7 cellular contexts compared by ENCODE assay signal in the genomic region with DNA sequence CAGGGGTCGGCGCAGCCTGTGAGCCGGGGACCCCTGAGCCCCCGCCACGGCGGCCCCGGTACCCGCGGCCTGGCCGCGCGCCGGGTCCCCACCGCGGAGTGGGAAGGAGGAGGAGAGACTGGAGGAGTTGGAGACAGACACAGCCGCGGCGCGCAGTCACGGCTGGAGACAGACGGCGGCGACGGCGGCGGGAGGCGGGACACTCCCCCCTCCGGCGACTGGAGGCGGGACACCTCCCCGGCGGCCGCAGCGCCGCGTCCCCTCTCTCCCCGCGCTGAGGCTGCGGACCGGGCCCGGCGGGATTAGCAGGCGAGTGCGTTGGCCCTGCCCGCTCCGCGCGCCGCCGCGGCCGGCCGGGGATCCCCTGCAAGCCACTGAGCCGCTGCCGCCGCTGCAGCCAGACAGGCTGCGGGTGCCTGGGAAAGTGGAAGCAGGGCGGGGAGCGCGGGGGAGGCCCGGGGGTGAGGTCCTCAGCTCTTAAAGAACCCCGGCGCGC. TPM values are rescaled to one million over a fixed set of nuclear protein-coding genes. Genes with fewer than 3 reads are reported as not detected.
A peak's percentile ranks its signal among the peaks of the same experiment; 100 is the strongest.
DNase-seq lines count a peak whose midpoint lies in the region; ATAC-seq, FAIRE-seq and TF ChIP-seq lines count a peak whose summit lies in the region.

No MANE protein-coding gene starts in this region.

- DNase-seq in GM12891 (ENCODE audit: insufficient read length, low spot score) (peak; percentile 51), AML-193 (lab: John Stamatoyannopoulos, UW) (no peak)
- peak; percentile 68 for DNase-seq in central memory CD4-positive, alpha-beta T cell
- peak; percentile 36 for DNase-seq in stimulated activated CD4-positive, alpha-beta T cell treated with anti-CD3 and anti-CD28 coated beads, Interleukin-2, amount 100 ng/mL, for 4 hours (ENCODE audit: low read depth)

- TF ChIP-seq POLR2A in GM12891 (IDR thresholded peaks at IDR 0.05; ENCODE audit: low read depth, low read length) = no peak

- no peaks in the 10 kb centered on the region for H3K27me3 ChIP-seq in layer of hippocampus (ENCODE audit: control insufficient read depth, insufficient read depth, low read length)

- H3K27ac ChIP-seq in VCaP = peak overlapping the region; percentile 55; the same call in 1 of the 2 replicates
- H3K27ac ChIP-seq in layer of hippocampus (ENCODE audit: low read depth, low read length) = peak overlapping the region; percentile 46

- ATAC-seq in HG03460 (IDR thresholded peaks at IDR 0.05; ENCODE audit: unreplicated experiment) = peak; percentile 43

- no peak for FAIRE-seq in GM12891 (lab: Jason Lieb, UNC)

- TF ChIP-seq CTCF in VCaP (conservative IDR thresholded peaks at IDR 0.05) = peak; percentile 64

TF ChIP-seq in GM12891, 5 proteins besides CTCF, POLR2A, EP300 and RAD21:
- TF ChIP-seq POLR2AphosphoS5 (IDR thresholded peaks at IDR 0.05; ENCODE audit: low read depth, low read length) = no peak
- no peak for TF ChIP-seq POU2F2 (IDR thresholded peaks at IDR 0.05; ENCODE audit: low read depth, low read length)
- no peak for TF ChIP-seq PAX5 (IDR thresholded peaks at IDR 0.05; ENCODE audit: insufficient read depth, low read length, severe bottlenecking)
- no peak for TF ChIP-seq SPI1 (IDR thresholded peaks at IDR 0.05; ENCODE audit: low read depth, low read length)
- no peak for TF ChIP-seq TAF1 (IDR thresholded peaks at IDR 0.05; ENCODE audit: low read depth, low read length)

RNA-seq across cellular contexts. Expression of a gene that starts 1.0 kb away (rescaled TPM):
- 31.0 TPM for polyA plus RNA-seq in GM12891 (2012; ENCODE audit: low read depth, missing spikeins)

Comparison
In these comparisons a context has a peak if more than half of its experiments do, and no peak if none do; other contexts are left out.
1. DNase-seq: peak in GM12891 (single experiment), central memory CD4-positive, alpha-beta T cell (single experiment) and stimulated activated CD4-positive, alpha-beta T cell treated with anti-CD3 and anti-CD28 coated beads, Interleukin-2, amount 100 ng/mL, for 4 hours (single experiment); none in AML-193 (0 of 2).